10 cellular contexts compared by ENCODE assay signal in genomic region chr10:3106908-3107425, GRCh38. TPM values are rescaled to one million over a fixed set of nuclear protein-coding genes. Genes with fewer than 3 reads are reported as not detected.
A peak's percentile ranks its signal among the peaks of the same experiment; 100 is the strongest.
DNase-seq lines count a peak whose midpoint lies in the region; ATAC-seq and TF ChIP-seq lines count a peak whose summit lies in the region.
"Had no signal": no experiment of that assay in that cellular context is flagged by ENCODE, and none has a peak within 500 bp of the region (broad histone marks: within the 10 kb centered on the region; RNA-seq: fewer than 3 reads in every experiment).

No MANE protein-coding gene starts in this region.

- in situ Hi-C loops in brain microvascular endothelial cell (cut with HindIII; ENCODE audit: low pct_ligation_motif_present, low sequenced_read_pairs) = no loop called here

- H3K9me3 ChIP-seq in WERI-Rb-1 (ENCODE audit: severe bottlenecking) = no peaks in the 10 kb centered on the region

- ATAC-seq in GM21786 (IDR thresholded peaks at IDR 0.05; ENCODE audit: unreplicated experiment) = no peak
- no peak for ATAC-seq in activated CD4-positive, CD25-positive, alpha-beta regulatory T cell treated with anti-CD3 and anti-CD28 coated beads, Interleukin-2, amount 50 U/mL, for 24 hours
- no peak for ATAC-seq in HG03432 (IDR thresholded peaks at IDR 0.05; ENCODE audit: unreplicated experiment)

- H3K36me3 ChIP-seq in brain microvascular endothelial cell (replicated peaks) (peaks cover 72% of the 10 kb centered on the region), WERI-Rb-1 (no peaks in the 10 kb centered on the region)

- H3K4me3 ChIP-seq in brain microvascular endothelial cell (ENCODE audit: low read depth, low read length) (no peak overlapping the region), skin epidermis (peak overlapping the region in 1 of 7 experiments; percentile 10), WERI-Rb-1 (ENCODE audit: low read depth, low read length) (no peak overlapping the region)

- TF ChIP-seq CTCF in brain microvascular endothelial cell (IDR thresholded peaks at IDR 0.05; ENCODE audit: low read depth, low read length, missing control alignments) (no peak), WERI-Rb-1 (IDR thresholded peaks at IDR 0.05; ENCODE audit: low read depth, low read length) (no peak)

- H3K27ac ChIP-seq in brain microvascular endothelial cell (peak overlapping the region; percentile 97), skin epidermis (peak overlapping the region in 19 of 21 experiments; percentile 6 to 74 (median 55)), WERI-Rb-1 (no peak overlapping the region)
- H3K27ac ChIP-seq: C4-2B had no signal

- no peaks in the 10 kb centered on the region for H3K27me3 ChIP-seq in brain microvascular endothelial cell (replicated peaks)
- no peaks in the 10 kb centered on the region for H3K27me3 ChIP-seq in WERI-Rb-1 (ENCODE audit: insufficient read depth, low read depth, severe bottlenecking)

- DNase-seq in Daoy (ENCODE audit: low read depth) (peak; percentile 32), brain microvascular endothelial cell (peak; percentile 51), iris pigment epithelial cell (ENCODE audit: low read depth) (peak; percentile 85), WERI-Rb-1 (no peak)
- DNase-seq: NCI-H446 treated with DMSO at 0.1 percent for 48 hours had no signal

RNA-seq across cellular contexts. Expression of gene PFKP, which starts 39.6 kb away (rescaled TPM):
- total RNA-seq in Daoy (2014; rRNA removed; shearing (Covaris generic)) = 176 and 183 TPM in 2 replicates
